ENCODE assay signal across 8 cellular contexts in genomic region chr2:231052494-231053451, GRCh38. TPM values are rescaled to one million over a fixed set of nuclear protein-coding genes. Genes with fewer than 3 reads are reported as not detected.
DNase-seq lines count a peak whose midpoint lies in the region; ATAC-seq and TF ChIP-seq lines count a peak whose summit lies in the region.

No MANE protein-coding gene starts in this region.

- peak overlapping the region; percentile 79 for H3K4me3 Mint-ChIP-seq in activated CD4-positive, alpha-beta T cell treated with anti-CD3 and anti-CD28 coated beads for 36 hours

- H3K27ac ChIP-seq in ACC112 (ENCODE audit: low read depth, low read length) (no peak overlapping the region), colonic mucosa (peak overlapping the region; percentile 38)

- H3K9me3 ChIP-seq in colonic mucosa = no peaks in the 10 kb centered on the region

- peak overlapping the region; percentile 82 for H3K4me3 ChIP-seq in ACC112 (ENCODE audit: low read depth, low read length)
- peak overlapping the region; percentile 68 for H3K4me3 ChIP-seq in colonic mucosa

- H3K4me1 ChIP-seq in ACC112 (ENCODE audit: control insufficient read depth, insufficient read depth, low read length, unreplicated experiment) (no peaks in the 10 kb centered on the region), colonic mucosa (peaks cover 23% of the 10 kb centered on the region)

- POLR2A ChIA-PET in activated CD4-positive, alpha-beta T cell treated with anti-CD3 and anti-CD28 coated beads for 36 hours (lab: Charles Lee) = interaction anchor here (0.6 to 0.7 kb wide), 3 partner anchors 228 to 609 kb away, joined by 3 read pairs; no protein-coding TSS in a partner anchor

- H3K36me3 ChIP-seq in ACC112 (ENCODE audit: insufficient read depth, low read length) = no peaks in the 10 kb centered on the region
- H3K36me3 ChIP-seq in colonic mucosa = no peaks in the 10 kb centered on the region

- H3K9ac ChIP-seq in colonic mucosa (ENCODE audit: low read depth in 2 of 2, low read length in 2 of 2) = peak overlapping the region in 1 of 2 donors; percentile 71

- peak; percentile 63 for DNase-seq in NCI-H226
- peak; percentile 92 for DNase-seq in activated CD4-positive, alpha-beta T cell treated with anti-CD3 and anti-CD28 coated beads for 36 hours
- DNase-seq in colonic mucosa = peak; percentile 89
- DNase-seq in left lobe of liver (ENCODE audit: low spot score) = peak; percentile 86
- peak; percentile 71 for DNase-seq in stimulated activated CD4-positive, alpha-beta T cell treated with anti-CD3 and anti-CD28 coated beads, Interleukin-2, amount 100 ng/mL, for 4 hours (ENCODE audit: low read depth)

- H3K27me3 Mint-ChIP-seq in activated CD4-positive, alpha-beta T cell treated with anti-CD3 and anti-CD28 coated beads for 36 hours = peaks cover 4% of the 10 kb centered on the region

- TF ChIP-seq CTCF in colonic mucosa (IDR thresholded peaks at IDR 0.05) = peak; percentile 93

- intact Hi-C loops in activated CD4-positive, alpha-beta T cell treated with anti-CD3 and anti-CD28 coated beads for 36 hours (cut with DNase I, micrococcal nuclease) = loop anchor here (1.0 to 2.0 kb wide), 3 partner anchors 147 to 228 kb away; no protein-coding TSS in a partner anchor
- intact Hi-C loops in colonic mucosa (cut with DNase I) = no loop called here

- H3K27me3 ChIP-seq in ACC112 (ENCODE audit: insufficient read depth, low read length) = peaks cover 19% of the 10 kb centered on the region
- no peaks in the 10 kb centered on the region for H3K27me3 ChIP-seq in colonic mucosa

- peaks cover 23% of the 10 kb centered on the region for H3K4me1 Mint-ChIP-seq in activated CD4-positive, alpha-beta T cell treated with anti-CD3 and anti-CD28 coated beads for 36 hours

- ATAC-seq in GM18519 (IDR thresholded peaks at IDR 0.05; ENCODE audit: low FRiP score, unreplicated experiment) (peak; percentile 63), HG03097 (IDR thresholded peaks at IDR 0.05; ENCODE audit: low FRiP score, unreplicated experiment) (peak; percentile 48), left lobe of liver (peak; percentile 62)
- peak; percentile 86 for ATAC-seq in activated CD4-positive, alpha-beta T cell treated with anti-CD3 and anti-CD28 coated beads for 36 hours

- H3K79me2 ChIP-seq in ACC112 (ENCODE audit: control insufficient read depth, insufficient read depth, low read length, unreplicated experiment) = peaks cover 11% of the 10 kb centered on the region

- H3K9me3 Mint-ChIP-seq in activated CD4-positive, alpha-beta T cell treated with anti-CD3 and anti-CD28 coated beads for 36 hours (ENCODE audit: low read depth) = no peaks in the 10 kb centered on the region

- H2AFZ ChIP-seq in ACC112 (ENCODE audit: low read length, unreplicated experiment) = peak overlapping the region; percentile 88

- peak overlapping the region; percentile 52 for H3K27ac Mint-ChIP-seq in activated CD4-positive, alpha-beta T cell treated with anti-CD3 and anti-CD28 coated beads for 36 hours

- no peaks in the 10 kb centered on the region for H3K36me3 Mint-ChIP-seq in activated CD4-positive, alpha-beta T cell treated with anti-CD3 and anti-CD28 coated beads for 36 hours (ENCODE audit: low read depth)

- CTCF ChIA-PET in activated CD4-positive, alpha-beta T cell treated with anti-CD3 and anti-CD28 coated beads for 36 hours (lab: Charles Lee) = interaction anchor here (0.6 to 1.6 kb wide), 43 partner anchors 8 to 1136 kb away, joined by 3 to 14 read pairs (median 4); partner anchors contain the start of gene C2orf72

RNA-seq across cellular contexts. Expression of gene PSMD1, which starts 3.9 kb away (rescaled TPM):
- total RNA-seq in activated CD4-positive, alpha-beta T cell treated with anti-CD3 and anti-CD28 coated beads for 36 hours = 100 to 1,000 TPM; 112 to 160 TPM
- total RNA-seq in colonic mucosa (100 to 1,000 TPM in 1 of 2 donors, 10 to 100 TPM in 1; 74.1 to 114 TPM), left lobe of liver (41.3 TPM)

RNA-seq across cellular contexts. Expression of gene C2orf72, which starts 15.4 kb away (rescaled TPM):
- 1 to 10 TPM; 2.0 to 3.8 TPM for total RNA-seq in activated CD4-positive, alpha-beta T cell treated with anti-CD3 and anti-CD28 coated beads for 36 hours
- 10 to 100 TPM; 44.5 to 82.5 TPM for total RNA-seq in colonic mucosa
- 125 TPM for total RNA-seq in left lobe of liver

RNA-seq across cellular contexts. Expression of gene SPATA3, which starts 56.9 kb away (rescaled TPM):
- total RNA-seq in activated CD4-positive, alpha-beta T cell treated with anti-CD3 and anti-CD28 coated beads for 36 hours = 1 to 10 TPM; 1.1 to 1.3 TPM
- not detected for total RNA-seq in colonic mucosa
- total RNA-seq in left lobe of liver = not detected

Comparison
In these comparisons a context has a peak if more than half of its experiments do, and no peak if none do; other contexts are left out.
1. RNA of gene C2orf72, which starts 15.4 kb away (total RNA-seq): 125 TPM in left lobe of liver (single experiment) and 44.5 to 82.5 TPM in colonic mucosa; 2.0 to 3.8 TPM in activated CD4-positive, alpha-beta T cell treated with anti-CD3 and anti-CD28 coated beads for 36 hours; every median in the first group is over 4 times any median in the second.
2. Peak in every context shown above with its lines, with median percentiles within 50 percentile points of each other: ATAC-seq and DNase-seq.